ENCODE assay signal across 3 cellular contexts in the genomic region with DNA sequence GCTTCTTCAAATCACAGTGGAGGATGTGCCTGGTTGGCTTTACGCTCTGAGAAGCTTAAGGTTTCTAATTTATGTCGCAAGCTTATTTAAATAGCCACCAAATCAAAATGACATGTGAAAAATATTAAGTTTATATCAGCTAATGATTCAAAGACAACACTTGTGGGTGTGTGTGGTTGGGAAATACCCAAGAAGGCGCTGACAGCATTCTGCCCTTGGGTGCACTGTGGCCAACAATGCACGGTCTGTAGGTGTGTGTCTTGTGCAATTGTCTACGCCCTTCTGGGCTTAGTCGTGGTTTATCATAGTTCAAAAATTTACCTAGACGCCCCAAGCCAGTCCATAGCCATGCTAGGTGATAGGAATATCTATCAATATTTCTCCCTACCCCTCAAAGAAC.
A peak's percentile ranks its signal among the peaks of the same experiment; 100 is the strongest.
TF ChIP-seq lines count a peak whose summit lies in the region.

No MANE protein-coding gene starts in this region.

TF ChIP-seq in HCT116, 20 proteins besides CTCF, POLR2A, EP300 and RAD21 (continued from another document):
- TF ChIP-seq, protein P1, sequence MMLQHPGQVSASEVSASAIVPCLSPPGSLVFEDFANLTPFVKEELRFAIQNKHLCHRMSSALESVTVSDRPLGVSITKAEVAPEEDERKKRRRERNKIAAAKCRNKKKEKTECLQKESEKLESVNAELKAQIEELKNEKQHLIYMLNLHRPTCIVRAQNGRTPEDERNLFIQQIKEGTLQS (IDR thresholded peaks at IDR 0.05): no peak
- TF ChIP-seq ELF1 (IDR thresholded peaks at IDR 0.05; ENCODE audit: borderline replicate concordance, low read depth): no peak
- TF ChIP-seq SRF (IDR thresholded peaks at IDR 0.05; ENCODE audit: low read depth): no peak
- no peak for TF ChIP-seq SIN3A (IDR thresholded peaks at IDR 0.05; ENCODE audit: low read depth)
- TF ChIP-seq, protein P2, sequence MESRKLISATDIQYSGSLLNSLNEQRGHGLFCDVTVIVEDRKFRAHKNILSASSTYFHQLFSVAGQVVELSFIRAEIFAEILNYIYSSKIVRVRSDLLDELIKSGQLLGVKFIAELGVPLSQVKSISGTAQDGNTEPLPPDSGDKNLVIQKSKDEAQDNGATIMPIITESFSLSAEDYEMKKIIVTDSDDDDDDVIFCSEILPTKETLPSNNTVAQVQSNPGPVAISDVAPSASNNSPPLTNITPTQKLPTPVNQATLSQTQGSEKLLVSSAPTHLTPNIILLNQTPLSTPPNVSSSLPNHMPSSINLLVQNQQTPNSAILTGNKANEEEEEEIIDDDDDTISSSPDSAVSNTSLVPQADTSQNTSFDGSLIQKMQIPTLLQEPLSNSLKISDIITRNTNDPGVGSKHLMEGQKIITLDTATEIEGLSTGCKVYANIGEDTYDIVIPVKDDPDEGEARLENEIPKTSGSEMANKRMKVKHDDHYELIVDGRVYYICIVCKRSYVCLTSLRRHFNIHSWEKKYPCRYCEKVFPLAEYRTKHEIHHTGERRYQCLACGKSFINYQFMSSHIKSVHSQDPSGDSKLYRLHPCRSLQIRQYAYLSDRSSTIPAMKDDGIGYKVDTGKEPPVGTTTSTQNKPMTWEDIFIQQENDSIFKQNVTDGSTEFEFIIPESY (IDR thresholded peaks at IDR 0.05; ENCODE audit: extremely low read depth, insufficient replicate concordance, low read length): no peak
- TF ChIP-seq JUND (IDR thresholded peaks at IDR 0.05): peak; percentile 49
- no peak for TF ChIP-seq REST (IDR thresholded peaks at IDR 0.05; ENCODE audit: low read depth)
- TF ChIP-seq EGR1 (IDR thresholded peaks at IDR 0.05; ENCODE audit: low read depth): no peak
- no peak; the same call in 1 of the 2 replicates for TF ChIP-seq CBX3 (IDR thresholded peaks at IDR 0.05; ENCODE audit: low read depth)
- TF ChIP-seq TCF7L2 (IDR thresholded peaks at IDR 0.05; ENCODE audit: borderline replicate concordance, extremely low read depth, insufficient read depth, insufficient read length): no peak
- TF ChIP-seq SP1 (IDR thresholded peaks at IDR 0.05; ENCODE audit: low read depth): peak; percentile 40
TF ChIP-seq in HCT116: peak in this region for 5.

TF ChIP-seq in Ishikawa, 13 proteins besides CTCF, POLR2A, EP300 and RAD21 (continued from another document):
- TF ChIP-seq REST (IDR thresholded peaks at IDR 0.05; ENCODE audit: low read depth) (no peak), CEBPB (IDR thresholded peaks at IDR 0.05) (peak; percentile 95), NFIC (IDR thresholded peaks at IDR 0.05) (peak; percentile 44; the same call in 1 of the 2 replicates), FOXM1 (IDR thresholded peaks at IDR 0.05; ENCODE audit: borderline replicate concordance, low read depth) (no peak), TAF1 (IDR thresholded peaks at IDR 0.05; ENCODE audit: low read depth) (no peak), ZBTB7A (IDR thresholded peaks at IDR 0.05; ENCODE audit: low read depth) (no peak)
- TF ChIP-seq, protein P3, sequence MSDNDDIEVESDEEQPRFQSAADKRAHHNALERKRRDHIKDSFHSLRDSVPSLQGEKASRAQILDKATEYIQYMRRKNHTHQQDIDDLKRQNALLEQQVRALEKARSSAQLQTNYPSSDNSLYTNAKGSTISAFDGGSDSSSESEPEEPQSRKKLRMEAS (IDR thresholded peaks at IDR 0.05): no peak
- TF ChIP-seq, protein P4, sequence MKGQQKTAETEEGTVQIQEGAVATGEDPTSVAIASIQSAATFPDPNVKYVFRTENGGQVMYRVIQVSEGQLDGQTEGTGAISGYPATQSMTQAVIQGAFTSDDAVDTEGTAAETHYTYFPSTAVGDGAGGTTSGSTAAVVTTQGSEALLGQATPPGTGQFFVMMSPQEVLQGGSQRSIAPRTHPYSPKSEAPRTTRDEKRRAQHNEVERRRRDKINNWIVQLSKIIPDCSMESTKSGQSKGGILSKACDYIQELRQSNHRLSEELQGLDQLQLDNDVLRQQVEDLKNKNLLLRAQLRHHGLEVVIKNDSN (IDR thresholded peaks at IDR 0.05): no peak

TF ChIP-seq in WTC11, 78 proteins besides CTCF, POLR2A, EP300 and RAD21 (continued from another document):
- TF ChIP-seq AR (CRISPR knock-in tag; IDR thresholded peaks at IDR 0.05) (no peak), ATF6 (CRISPR knock-in tag; IDR thresholded peaks at IDR 0.05) (no peak), STAT6 (CRISPR knock-in tag; conservative IDR thresholded peaks at IDR 0.05; ENCODE audit: low read depth) (no peak), ZNF121 (CRISPR knock-in tag; IDR thresholded peaks at IDR 0.05) (no peak), HMGA2 (CRISPR knock-in tag; IDR thresholded peaks at IDR 0.05) (no peak)
